In the genomic region with DNA sequence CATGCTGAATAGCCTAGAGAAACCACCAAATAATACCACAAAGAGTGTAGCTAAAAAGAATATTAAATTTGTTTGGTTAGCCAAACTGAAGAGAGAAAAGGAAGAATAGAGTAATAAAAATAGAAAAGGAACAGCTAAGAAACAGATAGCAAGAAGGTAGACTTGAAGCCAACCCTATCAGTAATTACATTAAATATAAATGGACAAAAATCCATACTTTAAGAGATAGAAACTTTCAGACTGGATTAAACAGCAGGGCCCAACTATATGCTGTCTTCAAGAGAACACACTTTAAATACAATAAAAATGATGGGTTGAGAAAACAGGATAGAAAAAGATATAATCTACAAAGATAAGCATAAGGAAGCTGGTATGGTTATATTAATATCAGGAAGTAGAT, we compare ENCODE assay signal across 24 cellular contexts. TPM values are rescaled to one million over a fixed set of nuclear protein-coding genes. Genes with fewer than 3 reads are reported as not detected.
"Had no signal": no experiment of that assay in that cellular context is flagged by ENCODE, and none has a peak within 500 bp of the region (broad histone marks: within the 10 kb centered on the region; RNA-seq: fewer than 3 reads in every experiment).

No MANE protein-coding gene starts in this region.

- ATAC-seq: gastroesophageal sphincter; left lobe of liver; naive thymus-derived CD4-positive, alpha-beta T cell; sciatic nerve; stimulated activated naive B cell treated with anti-CD40 and anti-IgM and Interleukin-4, amounts not matched to agents 10 μg/mL and 1 μg/mL and 100 μg/mL, for 72 hours; stimulated activated naive CD8-positive, alpha-beta T cell treated with anti-CD3 and anti-CD28 coated beads, Interleukin-15, amount 100 ng/mL, for 72 hours; upper lobe of right lung had no signal

- H3K4me3 Mint-ChIP-seq: naive thymus-derived CD4-positive, alpha-beta T cell; neural crest cell; stimulated activated naive B cell treated with anti-CD40 and anti-IgM and Interleukin-4, amounts not matched to agents 10 μg/mL and 1 μg/mL and 100 μg/mL, for 72 hours; stimulated activated naive CD8-positive, alpha-beta T cell treated with anti-CD3 and anti-CD28 coated beads, Interleukin-15, amount 100 ng/mL, for 72 hours had no signal

- H3K27ac Mint-ChIP-seq: stimulated activated naive B cell treated with anti-CD40 and anti-IgM and Interleukin-4, amounts not matched to agents 10 μg/mL and 1 μg/mL and 100 μg/mL, for 72 hours had no signal

- H3K27me3 Mint-ChIP-seq: naive thymus-derived CD4-positive, alpha-beta T cell; stimulated activated naive B cell treated with anti-CD40 and anti-IgM and Interleukin-4, amounts not matched to agents 10 μg/mL and 1 μg/mL and 100 μg/mL, for 72 hours; stimulated activated naive CD8-positive, alpha-beta T cell treated with anti-CD3 and anti-CD28 coated beads, Interleukin-15, amount 100 ng/mL, for 72 hours had no signal

- DNase-seq: esophagus squamous epithelium; foreskin fibroblast; glutamatergic neuron; islet precursor cell; mammary epithelial cell; naive thymus-derived CD4-positive, alpha-beta T cell; posterior cingulate gyrus; spleen; stimulated activated CD4-positive, alpha-beta T cell treated with anti-CD3 and anti-CD28 coated beads, Interleukin-15, amount 100 ng/mL, for 24 hours; stimulated activated CD4-positive, alpha-beta T cell treated with anti-CD3 and anti-CD28 coated beads, Interleukin-1b, Interleukin-23, amount 100 ng/mL, for 48 hours; stimulated activated CD4-positive, alpha-beta T cell treated with anti-CD3 and anti-CD28 coated beads, Interleukin-4, amount 100 ng/mL, for 24 hours; stimulated activated naive B cell treated with anti-CD40 and anti-IgM and Interleukin-4, amounts not matched to agents 10 μg/mL and 1 μg/mL and 100 μg/mL, for 72 hours; stimulated activated naive CD8-positive, alpha-beta T cell treated with anti-CD3 and anti-CD28 coated beads, Interleukin-15, amount 100 ng/mL, for 72 hours; testis; upper lobe of right lung had no signal

RNA-seq across cellular contexts. Expression of gene IL2RA, which starts 31.2 kb away (rescaled TPM):
- total RNA-seq: epithelial cell of proximal tubule, mammary epithelial cell, neural crest cell, osteocyte, pulmonary artery endothelial cell, skeletal muscle tissue, vagina had no signal

RNA-seq across cellular contexts. Expression of gene IL15RA, which starts 53.6 kb away (rescaled TPM):
- total RNA-seq: neural crest cell had no signal
